1 cellular context compared by ENCODE assay signal in genomic region chr17:7471729-7472128, GRCh38.
TF ChIP-seq lines count a peak whose summit lies in the region.

No MANE protein-coding gene starts in this region.

TF ChIP-seq in SK-N-SH, 30 proteins besides CTCF, POLR2A, EP300 and RAD21:
- TF ChIP-seq RXRA (IDR thresholded peaks at IDR 0.05; ENCODE audit: borderline replicate concordance, low read depth), result no peak
- TF ChIP-seq, protein P1, sequence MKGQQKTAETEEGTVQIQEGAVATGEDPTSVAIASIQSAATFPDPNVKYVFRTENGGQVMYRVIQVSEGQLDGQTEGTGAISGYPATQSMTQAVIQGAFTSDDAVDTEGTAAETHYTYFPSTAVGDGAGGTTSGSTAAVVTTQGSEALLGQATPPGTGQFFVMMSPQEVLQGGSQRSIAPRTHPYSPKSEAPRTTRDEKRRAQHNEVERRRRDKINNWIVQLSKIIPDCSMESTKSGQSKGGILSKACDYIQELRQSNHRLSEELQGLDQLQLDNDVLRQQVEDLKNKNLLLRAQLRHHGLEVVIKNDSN (IDR thresholded peaks at IDR 0.05; ENCODE audit: borderline replicate concordance, low read depth), result no peak
- no peak for TF ChIP-seq YY1 (IDR thresholded peaks at IDR 0.05; ENCODE audit: low read depth)
- no peak for TF ChIP-seq RFX5 (IDR thresholded peaks at IDR 0.05; ENCODE audit: low read length)
- TF ChIP-seq MXI1 (IDR thresholded peaks at IDR 0.05; ENCODE audit: low read depth, low read length), result no peak
- TF ChIP-seq GATA2 (CRISPR knock-in tag; IDR thresholded peaks at IDR 0.05), result no peak
- no peak for TF ChIP-seq NFIC (IDR thresholded peaks at IDR 0.05; ENCODE audit: borderline replicate concordance)
